ENCODE assay signal across 8 cellular contexts in genomic region chr10:28677889-28678686, GRCh38. TPM values are rescaled to one million over a fixed set of nuclear protein-coding genes. Genes with fewer than 3 reads are reported as not detected.
DNase-seq lines count a peak whose midpoint lies in the region; ATAC-seq and TF ChIP-seq lines count a peak whose summit lies in the region.

No MANE protein-coding gene starts in this region.

- H3K27me3 Mint-ChIP-seq in CD8-positive, alpha-beta T cell (ENCODE audit: low read depth), result peaks cover 68% of the 10 kb centered on the region
- H3K27me3 Mint-ChIP-seq in WTC11 (ENCODE audit: low read depth) (no peaks in the 10 kb centered on the region), memory B cell (peaks cover 16% of the 10 kb centered on the region)

- peaks cover 34% of the 10 kb centered on the region for H3K4me1 ChIP-seq in CD8-positive, alpha-beta T cell (ENCODE audit: insufficient read depth, low read length)
- peaks cover 23% of the 10 kb centered on the region for H3K4me1 ChIP-seq in suprapubic skin

- no peak overlapping the region for H3K27ac ChIP-seq in CD8-positive, alpha-beta T cell (ENCODE audit: low read depth, low read length)
- peak overlapping the region; percentile 80 for H3K27ac ChIP-seq in suprapubic skin

- no peak for ATAC-seq in CD8-positive, alpha-beta T cell
- ATAC-seq in HG03025 (IDR thresholded peaks at IDR 0.05; ENCODE audit: low FRiP score, unreplicated experiment), result peak; percentile 3
- no peak for ATAC-seq in WTC11
- ATAC-seq in memory B cell (ENCODE audit: low read depth), result no peak
- no peak for ATAC-seq in HG02763 (IDR thresholded peaks at IDR 0.05; ENCODE audit: unreplicated experiment)

- no peak overlapping the region for H3K27ac Mint-ChIP-seq in CD8-positive, alpha-beta T cell
- H3K27ac Mint-ChIP-seq in WTC11 (peak overlapping the region; percentile 80), memory B cell (no peak overlapping the region)

- H3K4me3 ChIP-seq in CD8-positive, alpha-beta T cell (ENCODE audit: low read depth, low read length), result peak overlapping the region; percentile 53
- H3K4me3 ChIP-seq in suprapubic skin, result peak overlapping the region; percentile 76

- H3K27me3 ChIP-seq in CD8-positive, alpha-beta T cell (ENCODE audit: insufficient read depth, low read length), result peaks cover 19% of the 10 kb centered on the region
- H3K27me3 ChIP-seq in suprapubic skin, result peaks cover 77% of the 10 kb centered on the region

- H3K4me1 Mint-ChIP-seq in CD8-positive, alpha-beta T cell (ENCODE audit: low read depth), result peaks cover 31% of the 10 kb centered on the region
- H3K4me1 Mint-ChIP-seq in WTC11, result peaks cover 45% of the 10 kb centered on the region
- peaks cover 14% of the 10 kb centered on the region for H3K4me1 Mint-ChIP-seq in memory B cell

- no peak for TF ChIP-seq CTCF in CD8-positive, alpha-beta T cell (IDR thresholded peaks at IDR 0.05)
- TF ChIP-seq CTCF in WTC11 (IDR thresholded peaks at IDR 0.05), result no peak
- TF ChIP-seq CTCF in suprapubic skin (IDR thresholded peaks at IDR 0.05), result no peak

- WGBS in suprapubic skin, result 15% methylated on average over 18 of the region's 53 CpGs

- no peaks in the 10 kb centered on the region for H3K36me3 ChIP-seq in CD8-positive, alpha-beta T cell (ENCODE audit: insufficient read depth, low read length)
- H3K36me3 ChIP-seq in suprapubic skin, result no peaks in the 10 kb centered on the region

- no peaks in the 10 kb centered on the region for H3K9me3 Mint-ChIP-seq in CD8-positive, alpha-beta T cell
- H3K9me3 Mint-ChIP-seq in WTC11 (no peaks in the 10 kb centered on the region), memory B cell (no peaks in the 10 kb centered on the region)

- intact Hi-C loops in CD8-positive, alpha-beta T cell (cut with DNase I, micrococcal nuclease), result loop anchor here (1.0 to 10.0 kb wide), 9 partner anchors 14 to 1173 kb away; partner anchors contain the start of genes MPP7 (in 2 of the 2), WAC (in 2 of the 2) and RAB18 (in 1 of the 2)

- H3K36me3 Mint-ChIP-seq in CD8-positive, alpha-beta T cell, result peaks cover 3% of the 10 kb centered on the region
- peaks cover 19% of the 10 kb centered on the region for H3K36me3 Mint-ChIP-seq in WTC11
- no peaks in the 10 kb centered on the region for H3K36me3 Mint-ChIP-seq in memory B cell

- peak in 3 of 7 experiments; percentile 16 to 55 (median 16) for DNase-seq in CD8-positive, alpha-beta T cell
- DNase-seq in WTC11 (ENCODE audit: low spot score) (peak; percentile 41), ecto neural progenitor cell (ENCODE audit: low spot score) (peak; percentile 72), memory B cell (ENCODE audit: low spot score in 2 of 2) (peak; percentile 8 to 35), suprapubic skin (ENCODE audit: low spot score in 2 of 2) (peak in 1 of 2 donors; percentile 62), COR-L47 (lab: John Stamatoyannopoulos, UW) (no peak)

- POLR2A ChIA-PET in CD8-positive, alpha-beta T cell (lab: Charles Lee), result interaction anchor here (0.6 kb wide), 1 partner anchor 313 kb away, joined by 4 read pairs; no protein-coding TSS in a partner anchor
- POLR2A ChIA-PET in WTC11 (lab: Charles Lee), result interaction anchor here (0.6 to 1.0 kb wide), 2 partner anchors 7 to 9 kb away, joined by 3 read pairs; no protein-coding TSS in a partner anchor

- TF ChIP-seq POLR2A in suprapubic skin (IDR thresholded peaks at IDR 0.05), result no peak

- H3K4me3 Mint-ChIP-seq in CD8-positive, alpha-beta T cell, result peak overlapping the region; percentile 86
- H3K4me3 Mint-ChIP-seq in WTC11, result peak overlapping the region; percentile 91
- peak overlapping the region; percentile 75 for H3K4me3 Mint-ChIP-seq in memory B cell

- CTCF ChIA-PET in CD8-positive, alpha-beta T cell (lab: Charles Lee), result interaction anchor here (0.7 to 1.2 kb wide), 4 partner anchors 11 to 25 kb away, joined by 3 read pairs; no protein-coding TSS in a partner anchor
- CTCF ChIA-PET in WTC11 (lab: Charles Lee), result interaction anchor here (0.6 to 1.8 kb wide), 9 partner anchors 8 to 451 kb away, joined by 3 to 9 read pairs (median 4); no protein-coding TSS in a partner anchor

- no peaks in the 10 kb centered on the region for H3K9me3 ChIP-seq in CD8-positive, alpha-beta T cell (ENCODE audit: low read length)
- H3K9me3 ChIP-seq in suprapubic skin, result no peaks in the 10 kb centered on the region

- no peak for TF ChIP-seq EP300 in suprapubic skin (IDR thresholded peaks at IDR 0.05)

TF ChIP-seq in WTC11, 78 proteins besides CTCF, POLR2A, EP300 and RAD21 (continues in another document):
- TF ChIP-seq TEAD4 (CRISPR knock-in tag; IDR thresholded peaks at IDR 0.05) (no peak), MAX (CRISPR knock-in tag; IDR thresholded peaks at IDR 0.05) (peak; percentile 41; the same call in 1 of the 2 replicates), FOXP1 (CRISPR knock-in tag; IDR thresholded peaks at IDR 0.05; ENCODE audit: borderline replicate concordance) (0 out of 2 replicates have a peak, but pooled peaks have one; percentile 26), NR2C2 (CRISPR knock-in tag; IDR thresholded peaks at IDR 0.05) (no peak), E2F4 (CRISPR knock-in tag; IDR thresholded peaks at IDR 0.05; ENCODE audit: borderline replicate concordance, low read depth) (no peak), GRHL2 (CRISPR knock-in tag; IDR thresholded peaks at IDR 0.05; ENCODE audit: insufficient replicate concordance, severe bottlenecking) (no peak), TCF7 (CRISPR knock-in tag; IDR thresholded peaks at IDR 0.05; ENCODE audit: low read depth) (no peak), ZNF425 (CRISPR knock-in tag; conservative IDR thresholded peaks at IDR 0.05) (no peak), ARID4B (CRISPR knock-in tag; IDR thresholded peaks at IDR 0.05; ENCODE audit: borderline replicate concordance) (peak; percentile 25; the same call in 1 of the 2 replicates)

RNA-seq across cellular contexts. Expression of gene BAMBI, which starts 0.8 kb away (rescaled TPM):
- 1 to 10 TPM; 3.5 to 3.6 TPM for total RNA-seq in CD8-positive, alpha-beta T cell
- 26.4 to 29.0 TPM (median 27.4 TPM) in 3 replicates for total RNA-seq in WTC11 (2021)
- total RNA-seq in suprapubic skin, result 10 to 100 TPM; 10.6 to 16.1 (median 13.0) TPM
